1 cellular context compared by ENCODE assay signal in the genomic region with DNA sequence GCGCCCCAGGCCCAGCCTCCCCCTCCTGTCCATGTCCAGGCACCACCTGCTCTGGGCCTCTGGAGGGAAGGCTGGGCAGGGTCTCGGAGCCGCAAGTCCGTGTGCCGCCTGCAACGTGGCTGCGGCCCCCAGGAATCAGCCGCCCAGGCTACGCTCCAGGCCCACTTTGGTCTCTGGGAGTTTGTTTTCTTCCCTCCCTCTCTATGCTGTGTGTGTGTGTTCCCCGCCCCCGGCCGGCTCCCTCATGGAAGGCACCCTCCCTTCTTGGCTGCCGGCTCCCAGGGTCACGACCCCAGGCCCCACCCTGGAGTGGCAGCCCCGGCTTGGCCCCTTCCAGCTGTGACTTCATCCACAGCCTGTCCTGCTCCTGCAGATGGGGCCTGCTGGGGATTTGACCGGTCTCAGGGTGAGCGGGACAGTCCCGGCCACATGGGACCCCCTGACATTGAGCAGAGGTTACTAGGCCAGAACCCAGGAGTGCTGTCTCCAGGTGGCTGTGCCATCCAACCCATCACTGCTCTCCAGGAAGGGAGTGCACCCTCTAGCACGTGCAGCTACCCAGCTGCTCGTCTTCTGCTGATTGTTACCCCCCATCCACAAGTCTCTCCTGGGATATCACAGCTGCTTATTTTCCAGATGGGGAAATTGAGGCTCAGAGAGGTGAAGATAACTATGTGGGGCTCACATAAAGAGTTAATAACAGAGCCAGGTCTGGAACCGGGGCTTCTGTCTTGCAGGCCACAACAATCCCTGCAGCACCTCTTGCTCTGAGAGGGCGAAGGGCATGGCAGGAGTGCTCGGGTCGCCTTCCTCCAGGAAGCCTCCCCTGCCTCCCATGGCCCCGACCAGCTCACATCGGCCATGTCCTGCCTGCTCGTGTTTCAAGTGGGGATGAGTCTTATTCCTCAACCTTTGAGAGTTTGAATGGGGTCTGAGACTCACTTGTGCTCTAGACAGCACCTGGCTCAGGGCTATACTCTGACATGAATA.
TF ChIP-seq lines count a peak whose summit lies in the region.

No MANE protein-coding gene starts in this region.

TF ChIP-seq in HepG2, 621 proteins besides CTCF, POLR2A, EP300 and RAD21 (continued from another document):
- TF ChIP-seq, protein P1, sequence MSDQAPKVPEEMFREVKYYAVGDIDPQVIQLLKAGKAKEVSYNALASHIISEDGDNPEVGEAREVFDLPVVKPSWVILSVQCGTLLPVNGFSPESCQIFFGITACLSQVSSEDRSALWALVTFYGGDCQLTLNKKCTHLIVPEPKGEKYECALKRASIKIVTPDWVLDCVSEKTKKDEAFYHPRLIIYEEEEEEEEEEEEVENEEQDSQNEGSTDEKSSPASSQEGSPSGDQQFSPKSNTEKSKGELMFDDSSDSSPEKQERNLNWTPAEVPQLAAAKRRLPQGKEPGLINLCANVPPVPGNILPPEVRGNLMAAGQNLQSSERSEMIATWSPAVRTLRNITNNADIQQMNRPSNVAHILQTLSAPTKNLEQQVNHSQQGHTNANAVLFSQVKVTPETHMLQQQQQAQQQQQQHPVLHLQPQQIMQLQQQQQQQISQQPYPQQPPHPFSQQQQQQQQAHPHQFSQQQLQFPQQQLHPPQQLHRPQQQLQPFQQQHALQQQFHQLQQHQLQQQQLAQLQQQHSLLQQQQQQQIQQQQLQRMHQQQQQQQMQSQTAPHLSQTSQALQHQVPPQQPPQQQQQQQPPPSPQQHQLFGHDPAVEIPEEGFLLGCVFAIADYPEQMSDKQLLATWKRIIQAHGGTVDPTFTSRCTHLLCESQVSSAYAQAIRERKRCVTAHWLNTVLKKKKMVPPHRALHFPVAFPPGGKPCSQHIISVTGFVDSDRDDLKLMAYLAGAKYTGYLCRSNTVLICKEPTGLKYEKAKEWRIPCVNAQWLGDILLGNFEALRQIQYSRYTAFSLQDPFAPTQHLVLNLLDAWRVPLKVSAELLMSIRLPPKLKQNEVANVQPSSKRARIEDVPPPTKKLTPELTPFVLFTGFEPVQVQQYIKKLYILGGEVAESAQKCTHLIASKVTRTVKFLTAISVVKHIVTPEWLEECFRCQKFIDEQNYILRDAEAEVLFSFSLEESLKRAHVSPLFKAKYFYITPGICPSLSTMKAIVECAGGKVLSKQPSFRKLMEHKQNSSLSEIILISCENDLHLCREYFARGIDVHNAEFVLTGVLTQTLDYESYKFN (CRISPR knock-in tag; conservative IDR thresholded peaks at IDR 0.05) = no peak
